32 cellular contexts compared by ENCODE assay signal in genomic region chr11:74766905-74767304, GRCh38. TPM values are rescaled to one million over a fixed set of nuclear protein-coding genes. Genes with fewer than 3 reads are reported as not detected.
"Had no signal": no experiment of that assay in that cellular context is flagged by ENCODE, and none has a peak within 500 bp of the region (broad histone marks: within the 10 kb centered on the region; RNA-seq: fewer than 3 reads in every experiment).

No MANE protein-coding gene starts in this region.

- H3K36me3 Mint-ChIP-seq: natural killer cell had no signal

- H3K4me1 Mint-ChIP-seq: nephron, neural progenitor cell had no signal

- H3K4me1 ChIP-seq: neural progenitor cell, parathyroid adenoma, suprapubic skin, testis, upper lobe of right lung, uterus had no signal

- H3K27me3 ChIP-seq: neural progenitor cell, ovary, spleen, suprapubic skin, testis, tibial artery, transverse colon, upper lobe of right lung, uterus had no signal

- H3K27ac Mint-ChIP-seq: nephron; neural progenitor cell; progenitor cell of endocrine pancreas; stimulated activated memory B cell treated with anti-CD40 and anti-IgM and Interleukin-4, amounts not matched to agents 10 μg/mL and 1 μg/mL and 100 μg/mL, for 72 hours; stimulated activated naive CD8-positive, alpha-beta T cell treated with anti-CD3 and anti-CD28 coated beads, Interleukin-15, amount 100 ng/mL, for 72 hours; type B pancreatic cell had no signal

- H3K36me3 ChIP-seq: ovary, suprapubic skin, transverse colon, upper lobe of right lung, uterus had no signal

- H3K27me3 Mint-ChIP-seq: progenitor cell of endocrine pancreas; stimulated activated memory B cell treated with anti-CD40 and anti-IgM and Interleukin-4, amounts not matched to agents 10 μg/mL and 1 μg/mL and 100 μg/mL, for 72 hours; stimulated activated naive CD8-positive, alpha-beta T cell treated with anti-CD3 and anti-CD28 coated beads, Interleukin-15, amount 100 ng/mL, for 72 hours; type B pancreatic cell had no signal

- DNase-seq: natural killer cell; occipital lobe; ovary; psoas muscle; right cardiac atrium; spleen; stimulated activated CD4-positive, alpha-beta T cell treated with anti-CD3 and anti-CD28 coated beads, Interleukin-12 subunit alpha, Interleukin-12 subunit beta, amount 100 ng/mL, for 4 hours; stimulated activated CD4-positive, alpha-beta T cell treated with anti-CD3 and anti-CD28 coated beads, Interleukin-1b, Interleukin-23, amount 100 ng/mL, for 48 hours; stimulated activated CD4-positive, alpha-beta T cell treated with anti-CD3 and anti-CD28 coated beads, Interleukin-4, amount 100 ng/mL, for 1 hour; stimulated activated CD4-positive, alpha-beta T cell treated with anti-CD3 and anti-CD28 coated beads, Interleukin-4, amount 100 ng/mL, for 4 hours; stimulated activated CD8-positive, alpha-beta memory T cell treated with anti-CD3 and anti-CD28 coated beads, Interleukin-4, amount 100 ng/mL, for 48 hours; stimulated activated naive CD4-positive, alpha-beta T cell; stimulated activated naive CD8-positive, alpha-beta T cell treated with anti-CD3 and anti-CD28 coated beads, Interleukin-15, amount 100 ng/mL, for 72 hours; stimulated activated naive CD8-positive, alpha-beta T cell treated with anti-CD3 and anti-CD28 coated beads, Interleukin-15, Interleukin-2, amounts not matched to agents 100 U/mL and 50 U/mL, for 24 hours; substantia nigra; testis; tibial artery; transverse colon; upper lobe of right lung; uterus had no signal

- H2AFZ ChIP-seq: neural progenitor cell, parathyroid adenoma had no signal

- H3K4me3 ChIP-seq: neural progenitor cell, ovary, psoas muscle, skin epidermis, smooth muscle cell, spleen, suprapubic skin, testis, tibial artery, transverse colon, upper lobe of right lung, uterus had no signal

- H3K9me3 ChIP-seq: ovary, psoas muscle, spleen, suprapubic skin, testis, tibial artery, transverse colon, upper lobe of right lung, uterus had no signal

- H3K9me3 Mint-ChIP-seq: natural killer cell; stimulated activated memory B cell treated with anti-CD40 and anti-IgM and Interleukin-4, amounts not matched to agents 10 μg/mL and 1 μg/mL and 100 μg/mL, for 72 hours had no signal

- H3K4me3 Mint-ChIP-seq: natural killer cell; nephron; neural progenitor cell; stimulated activated memory B cell treated with anti-CD40 and anti-IgM and Interleukin-4, amounts not matched to agents 10 μg/mL and 1 μg/mL and 100 μg/mL, for 72 hours; stimulated activated naive CD8-positive, alpha-beta T cell treated with anti-CD3 and anti-CD28 coated beads, Interleukin-15, amount 100 ng/mL, for 72 hours; type B pancreatic cell had no signal

- ATAC-seq: natural killer cell; psoas muscle; right cardiac atrium; sciatic nerve; stimulated activated memory B cell treated with anti-CD40 and anti-IgM and Interleukin-4, amounts not matched to agents 10 μg/mL and 1 μg/mL and 100 μg/mL, for 72 hours; stimulated activated naive CD8-positive, alpha-beta T cell treated with anti-CD3 and anti-CD28 coated beads, Interleukin-15, amount 100 ng/mL, for 72 hours; stimulated activated naive CD8-positive, alpha-beta T cell treated with anti-CD3 and anti-CD28 coated beads, Interleukin-15, Interleukin-2, amounts not matched to agents 100 U/mL and 50 U/mL, for 24 hours; upper lobe of right lung had no signal

- H3K9ac ChIP-seq: neural progenitor cell, parathyroid adenoma had no signal

- H3K27ac ChIP-seq: neural progenitor cell, ovary, parathyroid adenoma, psoas muscle, skin epidermis, spleen, suprapubic skin, testis, tibial artery, transverse colon, upper lobe of right lung, uterus had no signal

- H3K4me2 ChIP-seq: neural progenitor cell, smooth muscle cell had no signal

RNA-seq across cellular contexts. Expression of gene CHRDL2, which starts 35.7 kb away (rescaled TPM):
- total RNA-seq: natural killer cell, occipital lobe, renal cortical epithelial cell, suprapubic skin had no signal
- polyA plus RNA-seq: neural cell had no signal
